In the genomic region with DNA sequence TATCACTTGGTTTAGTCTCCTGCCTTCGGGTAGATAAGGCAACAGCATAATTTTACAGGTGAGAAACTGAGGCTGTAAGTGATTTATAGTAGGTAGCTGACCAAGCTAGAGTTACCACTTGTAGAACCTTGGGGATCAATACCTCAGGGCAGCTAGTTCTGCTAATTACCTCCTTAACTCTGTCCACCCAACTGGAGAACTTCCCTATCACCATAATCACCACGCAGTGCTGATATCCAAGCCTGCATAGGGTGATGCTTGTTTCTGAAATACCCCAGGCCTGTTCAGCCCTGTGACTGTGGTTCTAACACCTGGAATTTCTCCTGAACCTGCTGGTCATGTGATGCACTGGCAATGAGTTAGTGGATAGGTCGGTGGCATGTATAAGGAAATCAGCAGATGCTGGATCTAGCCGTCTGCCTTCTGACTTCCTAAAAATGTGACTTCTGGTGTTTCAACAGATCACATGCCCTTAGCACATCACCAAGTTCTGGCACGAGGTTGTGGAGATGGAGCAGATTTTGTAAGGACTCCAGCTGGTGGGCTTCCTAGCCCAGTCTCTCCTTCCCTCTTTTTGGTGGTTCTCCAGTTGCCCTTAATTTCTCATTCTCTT, we compare ENCODE assay signal across 1 cellular context.
TF ChIP-seq lines count a peak whose summit lies in the region.

No MANE protein-coding gene starts in this region.

TF ChIP-seq in WTC11, 78 proteins besides CTCF, POLR2A, EP300 and RAD21:
- no peak for TF ChIP-seq SMAD3 (CRISPR knock-in tag; IDR thresholded peaks at IDR 0.05; ENCODE audit: borderline replicate concordance)
- TF ChIP-seq, protein P1, sequence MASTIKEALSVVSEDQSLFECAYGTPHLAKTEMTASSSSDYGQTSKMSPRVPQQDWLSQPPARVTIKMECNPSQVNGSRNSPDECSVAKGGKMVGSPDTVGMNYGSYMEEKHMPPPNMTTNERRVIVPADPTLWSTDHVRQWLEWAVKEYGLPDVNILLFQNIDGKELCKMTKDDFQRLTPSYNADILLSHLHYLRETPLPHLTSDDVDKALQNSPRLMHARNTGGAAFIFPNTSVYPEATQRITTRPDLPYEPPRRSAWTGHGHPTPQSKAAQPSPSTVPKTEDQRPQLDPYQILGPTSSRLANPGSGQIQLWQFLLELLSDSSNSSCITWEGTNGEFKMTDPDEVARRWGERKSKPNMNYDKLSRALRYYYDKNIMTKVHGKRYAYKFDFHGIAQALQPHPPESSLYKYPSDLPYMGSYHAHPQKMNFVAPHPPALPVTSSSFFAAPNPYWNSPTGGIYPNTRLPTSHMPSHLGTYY (CRISPR knock-in tag; IDR thresholded peaks at IDR 0.05) = no peak
- TF ChIP-seq TP53 (CRISPR knock-in tag; IDR thresholded peaks at IDR 0.05) = no peak
- TF ChIP-seq, protein P2, sequence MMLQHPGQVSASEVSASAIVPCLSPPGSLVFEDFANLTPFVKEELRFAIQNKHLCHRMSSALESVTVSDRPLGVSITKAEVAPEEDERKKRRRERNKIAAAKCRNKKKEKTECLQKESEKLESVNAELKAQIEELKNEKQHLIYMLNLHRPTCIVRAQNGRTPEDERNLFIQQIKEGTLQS (CRISPR knock-in tag; conservative IDR thresholded peaks at IDR 0.05) = no peak
- TF ChIP-seq FOXP1 (CRISPR knock-in tag; IDR thresholded peaks at IDR 0.05; ENCODE audit: borderline replicate concordance) = no peak
- TF ChIP-seq ZMAT4 (CRISPR knock-in tag; IDR thresholded peaks at IDR 0.05) = no peak
- TF ChIP-seq ZNF671 (CRISPR knock-in tag; IDR thresholded peaks at IDR 0.05) = no peak
- TF ChIP-seq ATF1 (CRISPR knock-in tag; IDR thresholded peaks at IDR 0.05) = no peak
- TF ChIP-seq, protein P3, sequence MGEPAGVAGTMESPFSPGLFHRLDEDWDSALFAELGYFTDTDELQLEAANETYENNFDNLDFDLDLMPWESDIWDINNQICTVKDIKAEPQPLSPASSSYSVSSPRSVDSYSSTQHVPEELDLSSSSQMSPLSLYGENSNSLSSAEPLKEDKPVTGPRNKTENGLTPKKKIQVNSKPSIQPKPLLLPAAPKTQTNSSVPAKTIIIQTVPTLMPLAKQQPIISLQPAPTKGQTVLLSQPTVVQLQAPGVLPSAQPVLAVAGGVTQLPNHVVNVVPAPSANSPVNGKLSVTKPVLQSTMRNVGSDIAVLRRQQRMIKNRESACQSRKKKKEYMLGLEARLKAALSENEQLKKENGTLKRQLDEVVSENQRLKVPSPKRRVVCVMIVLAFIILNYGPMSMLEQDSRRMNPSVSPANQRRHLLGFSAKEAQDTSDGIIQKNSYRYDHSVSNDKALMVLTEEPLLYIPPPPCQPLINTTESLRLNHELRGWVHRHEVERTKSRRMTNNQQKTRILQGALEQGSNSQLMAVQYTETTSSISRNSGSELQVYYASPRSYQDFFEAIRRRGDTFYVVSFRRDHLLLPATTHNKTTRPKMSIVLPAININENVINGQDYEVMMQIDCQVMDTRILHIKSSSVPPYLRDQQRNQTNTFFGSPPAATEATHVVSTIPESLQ (CRISPR knock-in tag; IDR thresholded peaks at IDR 0.05) = no peak
- TF ChIP-seq FOXJ3 (CRISPR knock-in tag; IDR thresholded peaks at IDR 0.05; ENCODE audit: borderline replicate concordance) = no peak
- no peak for TF ChIP-seq ZNF138 (CRISPR knock-in tag; conservative IDR thresholded peaks at IDR 0.05)
- TF ChIP-seq, protein P4, sequence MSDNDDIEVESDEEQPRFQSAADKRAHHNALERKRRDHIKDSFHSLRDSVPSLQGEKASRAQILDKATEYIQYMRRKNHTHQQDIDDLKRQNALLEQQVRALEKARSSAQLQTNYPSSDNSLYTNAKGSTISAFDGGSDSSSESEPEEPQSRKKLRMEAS (CRISPR knock-in tag; IDR thresholded peaks at IDR 0.05) = no peak
- TF ChIP-seq, protein P5, sequence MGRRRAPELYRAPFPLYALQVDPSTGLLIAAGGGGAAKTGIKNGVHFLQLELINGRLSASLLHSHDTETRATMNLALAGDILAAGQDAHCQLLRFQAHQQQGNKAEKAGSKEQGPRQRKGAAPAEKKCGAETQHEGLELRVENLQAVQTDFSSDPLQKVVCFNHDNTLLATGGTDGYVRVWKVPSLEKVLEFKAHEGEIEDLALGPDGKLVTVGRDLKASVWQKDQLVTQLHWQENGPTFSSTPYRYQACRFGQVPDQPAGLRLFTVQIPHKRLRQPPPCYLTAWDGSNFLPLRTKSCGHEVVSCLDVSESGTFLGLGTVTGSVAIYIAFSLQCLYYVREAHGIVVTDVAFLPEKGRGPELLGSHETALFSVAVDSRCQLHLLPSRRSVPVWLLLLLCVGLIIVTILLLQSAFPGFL (CRISPR knock-in tag; IDR thresholded peaks at IDR 0.05; ENCODE audit: borderline replicate concordance) = no peak
- TF ChIP-seq NR3C1 (CRISPR knock-in tag; conservative IDR thresholded peaks at IDR 0.05; ENCODE audit: low read depth) = no peak
- TF ChIP-seq OVOL2 (CRISPR knock-in tag; IDR thresholded peaks at IDR 0.05; ENCODE audit: borderline replicate concordance) = no peak
